8 cellular contexts compared by ENCODE assay signal in genomic region chr4:7761720-7762119, GRCh38.
DNase-seq lines count a peak whose midpoint lies in the region; ATAC-seq, FAIRE-seq and TF ChIP-seq lines count a peak whose summit lies in the region.

No MANE protein-coding gene starts in this region.

- H3K4me1 Mint-ChIP-seq in stimulated activated naive CD8-positive, alpha-beta T cell treated with anti-CD3 and anti-CD28 coated beads, Interleukin-15, amount 100 ng/mL, for 72 hours: peaks cover 51% of the 10 kb centered on the region
- H3K4me1 Mint-ChIP-seq in stimulated activated memory B cell treated with anti-CD40 and anti-IgM and Interleukin-4, amounts not matched to agents 10 μg/mL and 1 μg/mL and 100 μg/mL, for 72 hours: peaks cover 6% of the 10 kb centered on the region

- no peaks in the 10 kb centered on the region for H3K27me3 Mint-ChIP-seq in stimulated activated naive CD8-positive, alpha-beta T cell treated with anti-CD3 and anti-CD28 coated beads, Interleukin-15, amount 100 ng/mL, for 72 hours
- H3K27me3 Mint-ChIP-seq in stimulated activated memory B cell treated with anti-CD40 and anti-IgM and Interleukin-4, amounts not matched to agents 10 μg/mL and 1 μg/mL and 100 μg/mL, for 72 hours: no peaks in the 10 kb centered on the region

- H3K9ac ChIP-seq in endothelial cell of umbilical vein (replicated peaks; ENCODE audit: extremely low read depth, insufficient read depth, low read length): no peak overlapping the region
- H3K9ac ChIP-seq in muscle layer of colon (ENCODE audit: low read length): no peak overlapping the region

- no peak overlapping the region for H3K4me2 ChIP-seq in endothelial cell of umbilical vein (ENCODE audit: insufficient read depth, low read length)

- no peak overlapping the region for H3K4me3 Mint-ChIP-seq in stimulated activated naive CD8-positive, alpha-beta T cell treated with anti-CD3 and anti-CD28 coated beads, Interleukin-15, amount 100 ng/mL, for 72 hours
- H3K4me3 Mint-ChIP-seq in stimulated activated memory B cell treated with anti-CD40 and anti-IgM and Interleukin-4, amounts not matched to agents 10 μg/mL and 1 μg/mL and 100 μg/mL, for 72 hours: no peak overlapping the region

- CTCF ChIA-PET in endothelial cell of umbilical vein (lab: Charles Lee): interaction anchor here (0.6 to 2.8 kb wide), 15 partner anchors 9 to 245 kb away, joined by 3 to 24 read pairs (median 4); no protein-coding TSS in a partner anchor

- H3K4me3 ChIP-seq in endothelial cell of umbilical vein (replicated peaks in 1 of 3; ENCODE audit: insufficient read depth in 1 of 3, low read depth in 1 of 3, low read length in 3 of 3): no peak overlapping the region
- no peak overlapping the region for H3K4me3 ChIP-seq in muscle layer of colon (ENCODE audit: low read depth in 1 of 2, low read length in 2 of 2)

- FAIRE-seq in endothelial cell of umbilical vein (lab: Jason Lieb, UNC): no peak

- peak; percentile 88 for ATAC-seq in GM21529 (IDR thresholded peaks at IDR 0.05; ENCODE audit: unreplicated experiment)
- peak; percentile 67 for ATAC-seq in stimulated activated naive CD8-positive, alpha-beta T cell treated with anti-CD3 and anti-CD28 coated beads, Interleukin-15, amount 100 ng/mL, for 72 hours
- no peak for ATAC-seq in stimulated activated memory B cell treated with anti-CD40 and anti-IgM and Interleukin-4, amounts not matched to agents 10 μg/mL and 1 μg/mL and 100 μg/mL, for 72 hours

- peak; percentile 51 for DNase-seq in COR-L47 (lab: John Stamatoyannopoulos, UW)
- peak; percentile 3 for DNase-seq in NCI-H1048 (lab: John Stamatoyannopoulos, UW)
- DNase-seq in activated CD8-positive, alpha-beta memory T cell treated with anti-CD3 and anti-CD28 coated beads for 48 hours (ENCODE audit: low read depth in 2 of 3, low spot score in 2 of 3): peak in 2 of 3 experiments; percentile 24 to 31
- DNase-seq in endothelial cell of umbilical vein (ENCODE audit: low read depth, low spot score): peak; percentile 61
- peak; percentile 37 to 54 for DNase-seq in stimulated activated naive CD8-positive, alpha-beta T cell treated with anti-CD3 and anti-CD28 coated beads, Interleukin-15, amount 100 ng/mL, for 72 hours

- H3K79me2 ChIP-seq in endothelial cell of umbilical vein (ENCODE audit: control insufficient read depth, insufficient read depth, low read length): peaks cover 3% of the 10 kb centered on the region

- H3K27ac ChIP-seq in endothelial cell of umbilical vein (ENCODE audit: insufficient read depth, low read depth, low read length) (no peak overlapping the region), muscle layer of colon (ENCODE audit: low read depth, low read length) (peak overlapping the region; percentile 3)

- TF ChIP-seq CTCF in endothelial cell of umbilical vein (IDR thresholded peaks at IDR 0.05; ENCODE audit: extremely low read depth in 1 of 2, insufficient read depth in 1 of 2, low read depth in 1 of 2, low read length in 2 of 2): peak; percentile 70 to 82

- H3K27me3 ChIP-seq in endothelial cell of umbilical vein (ENCODE audit: control insufficient read depth in 2 of 2, insufficient read depth in 2 of 2, low read length in 2 of 2): no peaks in the 10 kb centered on the region
- no peaks in the 10 kb centered on the region for H3K27me3 ChIP-seq in muscle layer of colon (ENCODE audit: control insufficient read depth in 1 of 2, insufficient read depth in 2 of 2, low read length in 2 of 2)

- no TSS peak for BruUV-seq in endothelial cell of umbilical vein (replicated peaks; lab: Mats Ljungman, UMichigan)

- POLR2A ChIA-PET in endothelial cell of umbilical vein (lab: Charles Lee): no interaction called here

- H2AFZ ChIP-seq in endothelial cell of umbilical vein (ENCODE audit: low read depth, low read length): no peak overlapping the region

- H4K20me1 ChIP-seq in endothelial cell of umbilical vein (replicated peaks; ENCODE audit: control insufficient read depth, extremely low read depth, insufficient read depth, low read length): no peaks in the 10 kb centered on the region

- dilution Hi-C loops in endothelial cell of umbilical vein (cut with MboI; ENCODE audit: extremely low pct_ligation_motif_present, low sequenced_read_pairs): no loop called here

- intact Hi-C loops in endothelial cell of umbilical vein (cut with micrococcal nuclease): loop anchor here (1.0 to 2.0 kb wide), 2 partner anchors 41 to 225 kb away; no protein-coding TSS in a partner anchor

- H3K9me1 ChIP-seq in endothelial cell of umbilical vein (replicated peaks; ENCODE audit: control insufficient read depth, extremely low read depth, insufficient read depth, low read length): no peaks in the 10 kb centered on the region

- TF ChIP-seq POLR2A in endothelial cell of umbilical vein (IDR thresholded peaks at IDR 0.05; ENCODE audit: low read depth, low read length): no peak

- peak overlapping the region; percentile 13 to 61 for H3K27ac Mint-ChIP-seq in stimulated activated naive CD8-positive, alpha-beta T cell treated with anti-CD3 and anti-CD28 coated beads, Interleukin-15, amount 100 ng/mL, for 72 hours
- no peak overlapping the region for H3K27ac Mint-ChIP-seq in stimulated activated memory B cell treated with anti-CD40 and anti-IgM and Interleukin-4, amounts not matched to agents 10 μg/mL and 1 μg/mL and 100 μg/mL, for 72 hours

- peaks cover 11 to 50% of the 10 kb centered on the region in 2 experiments for H3K36me3 ChIP-seq in endothelial cell of umbilical vein (ENCODE audit: control insufficient read depth in 2 of 2, extremely low read depth in 1 of 2, insufficient read depth in 2 of 2, low read length in 2 of 2)
- H3K36me3 ChIP-seq in muscle layer of colon (ENCODE audit: insufficient read depth, low read length): peaks cover 14% of the 10 kb centered on the region

- H3K4me1 ChIP-seq in endothelial cell of umbilical vein (ENCODE audit: control insufficient read depth, extremely low read depth, insufficient read depth, low read length) (peaks cover 9% of the 10 kb centered on the region), muscle layer of colon (ENCODE audit: insufficient read depth, low read length) (peaks cover 37% of the 10 kb centered on the region)

- H3K9me3 Mint-ChIP-seq in stimulated activated naive CD8-positive, alpha-beta T cell treated with anti-CD3 and anti-CD28 coated beads, Interleukin-15, amount 100 ng/mL, for 72 hours: no peaks in the 10 kb centered on the region
- no peaks in the 10 kb centered on the region for H3K9me3 Mint-ChIP-seq in stimulated activated memory B cell treated with anti-CD40 and anti-IgM and Interleukin-4, amounts not matched to agents 10 μg/mL and 1 μg/mL and 100 μg/mL, for 72 hours

- no peaks in the 10 kb centered on the region for H3K36me3 Mint-ChIP-seq in stimulated activated memory B cell treated with anti-CD40 and anti-IgM and Interleukin-4, amounts not matched to agents 10 μg/mL and 1 μg/mL and 100 μg/mL, for 72 hours

- H3K9me3 ChIP-seq in endothelial cell of umbilical vein (replicated peaks; ENCODE audit: control insufficient read depth, insufficient read depth, low read length) (no peaks in the 10 kb centered on the region), muscle layer of colon (ENCODE audit: low read length) (no peaks in the 10 kb centered on the region)

TF ChIP-seq in endothelial cell of umbilical vein, 7 proteins besides CTCF, POLR2A, EP300 and RAD21:
- TF ChIP-seq POLR2AphosphoS5 (IDR thresholded peaks at IDR 0.05; ENCODE audit: insufficient read depth, low read depth, low read length) (no peak), MYC (IDR thresholded peaks at IDR 0.05; ENCODE audit: low read depth, low read length) (no peak), FOS (IDR thresholded peaks at IDR 0.05; ENCODE audit: borderline replicate concordance, insufficient read depth, low read length) (no peak), GATA2 (IDR thresholded peaks at IDR 0.05; ENCODE audit: insufficient read depth, insufficient read length, low read depth, low read length) (no peak)

Comparison
In these comparisons a context has a peak if more than half of its experiments do, and no peak if none do; other contexts are left out.
1. DNase-seq: peak in every context shown above with its lines; median percentile 61 in endothelial cell of umbilical vein; 51 in COR-L47; 46 in stimulated activated naive CD8-positive, alpha-beta T cell treated with anti-CD3 and anti-CD28 coated beads, Interleukin-15, amount 100 ng/mL, for 72 hours; 28 in activated CD8-positive, alpha-beta memory T cell treated with anti-CD3 and anti-CD28 coated beads for 48 hours; 3 in NCI-H1048.